In genomic region chr6:15986027-15986629, GRCh38 we compare ENCODE assay signal across 21 cellular contexts.
"Had no signal": no experiment of that assay in that cellular context is flagged by ENCODE, and none has a peak within 500 bp of the region (broad histone marks: within the 10 kb centered on the region; RNA-seq: fewer than 3 reads in every experiment).

No MANE protein-coding gene starts in this region.

- DNase-seq: effector CD4-positive, alpha-beta T cell; endodermal cell; heart left ventricle; hippocampal formation; kidney glomerular epithelial cell; mammary epithelial cell; naive thymus-derived CD4-positive, alpha-beta T cell; nephron progenitor cell; posterior cingulate gyrus; spleen; stimulated activated CD4-positive, alpha-beta T cell treated with anti-CD3 and anti-CD28 coated beads, Interleukin-15, amount 100 ng/mL, for 24 hours; stimulated activated CD4-positive, alpha-beta T cell treated with anti-CD3 and anti-CD28 coated beads, Interleukin-2, amount 100 ng/mL, for 24 hours; stimulated activated CD4-positive, alpha-beta T cell treated with anti-CD3 and anti-CD28 coated beads, Interleukin-4, amount 100 ng/mL, for 4 hours; stimulated activated naive CD4-positive, alpha-beta T cell; stomach; substantia nigra; transverse colon had no signal

- H3K36me3 ChIP-seq: heart left ventricle, neutrophil, spleen, stomach, thoracic aorta, transverse colon had no signal

- H3K9me3 Mint-ChIP-seq: endodermal cell, nephron progenitor cell had no signal

- H3K27ac Mint-ChIP-seq: endodermal cell; naive thymus-derived CD4-positive, alpha-beta T cell; nephron progenitor cell had no signal

- H3K27ac ChIP-seq: heart left ventricle, neutrophil, spleen, stomach, thoracic aorta, transverse colon had no signal

- H3K4me1 ChIP-seq: heart left ventricle, transverse colon had no signal

- H3K27me3 ChIP-seq: heart left ventricle, neutrophil, spleen, stomach had no signal

- H3K9me3 ChIP-seq: heart left ventricle, neutrophil, spleen, stomach, thoracic aorta, transverse colon had no signal

- H3K4me3 Mint-ChIP-seq: endodermal cell; naive thymus-derived CD4-positive, alpha-beta T cell; nephron progenitor cell had no signal

- ATAC-seq: heart left ventricle; left lobe of liver; naive thymus-derived CD4-positive, alpha-beta T cell; sciatic nerve had no signal

- H3K4me3 ChIP-seq: heart left ventricle, spleen, stomach, thoracic aorta, transverse colon had no signal
